Comparison of ENCODE assay signal across 19 cellular contexts in the genomic region with DNA sequence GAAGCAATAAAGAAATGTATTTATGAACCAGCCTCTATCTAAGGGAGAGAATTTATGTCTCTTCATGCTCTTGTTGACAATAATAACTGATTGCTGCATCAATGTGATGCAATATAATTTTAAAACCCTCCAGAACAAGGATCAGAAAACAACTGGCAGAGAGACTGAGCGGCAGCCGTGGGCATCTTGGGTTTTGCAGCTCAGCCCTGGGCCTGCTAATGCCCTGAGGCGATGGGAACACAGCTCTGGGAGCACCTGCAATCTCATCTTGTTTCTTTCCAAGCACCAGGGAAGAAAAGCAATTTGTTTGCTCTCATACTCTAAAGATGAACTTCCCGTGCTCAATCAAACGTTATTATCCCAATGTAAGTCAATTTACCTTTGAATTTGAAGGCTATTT.
"Had no signal": no experiment of that assay in that cellular context is flagged by ENCODE, and none has a peak within 500 bp of the region (broad histone marks: within the 10 kb centered on the region; RNA-seq: fewer than 3 reads in every experiment).

No MANE protein-coding gene starts in this region.

- H3K36me3 Mint-ChIP-seq: natural killer cell had no signal

- H3K36me3 ChIP-seq: colonic mucosa, heart left ventricle, upper lobe of right lung had no signal

- H3K4me3 Mint-ChIP-seq: activated CD8-positive, alpha-beta T cell treated with anti-CD3 and anti-CD28 coated beads for 36 hours; activated T-helper 1 cell treated with anti-CD3 and anti-CD28 coated beads, Interleukin-12 subunit alpha, Interleukin-12 subunit beta, Interleukin-2, Interleukin-4 antibody, amounts not matched to agents 30 ng/mL and 10 ng/mL and 1 ng/mL, durations not matched to agents 14 hours and 24 hours and 36 hours; natural killer cell; stimulated activated naive CD8-positive, alpha-beta T cell treated with anti-CD3 and anti-CD28 coated beads, Interleukin-15, Interleukin-2, amounts not matched to agents 100 ng/mL and 50 ng/mL, for 24 hours had no signal

- H3K27ac ChIP-seq: colonic mucosa, heart left ventricle, testis, upper lobe of right lung, VCaP had no signal

- H3K27me3 ChIP-seq: colonic mucosa, testis had no signal

- DNase-seq: activated CD4-positive, alpha-beta T cell treated with anti-CD3 and anti-CD28 coated beads for 4 hours; activated CD8-positive, alpha-beta memory T cell treated with anti-CD3 and anti-CD28 coated beads, Interleukin-2, amount 50 U/mL, for 4 hours; activated CD8-positive, alpha-beta T cell treated with anti-CD3 and anti-CD28 coated beads for 36 hours; activated naive CD4-positive, alpha-beta T cell treated with Interleukin-2 at 50 U/mL for 16 hours; colonic mucosa; effector CD8-positive, alpha-beta T cell; foreskin melanocyte; heart left ventricle; islet precursor cell; mucosa of descending colon; natural killer cell; stimulated activated CD4-positive, alpha-beta T cell treated with anti-CD3 and anti-CD28 coated beads, Interleukin-15, amount 100 ng/mL, for 24 hours; stimulated activated CD4-positive, alpha-beta T cell treated with anti-CD3 and anti-CD28 coated beads, Interleukin-4, amount 100 ng/mL, for 24 hours; testis; upper lobe of right lung had no signal

- ATAC-seq: activated CD8-positive, alpha-beta T cell treated with anti-CD3 and anti-CD28 coated beads for 36 hours; heart left ventricle; left lobe of liver; mucosa of descending colon; natural killer cell; upper lobe of right lung had no signal

- H3K4me3 ChIP-seq: colonic mucosa, heart left ventricle, mucosa of descending colon, testis, upper lobe of right lung had no signal

- H3K9me3 ChIP-seq: colonic mucosa, heart left ventricle, mucosa of descending colon, testis, upper lobe of right lung had no signal

- H3K27ac Mint-ChIP-seq: activated CD8-positive, alpha-beta T cell treated with anti-CD3 and anti-CD28 coated beads for 36 hours; activated T-helper 1 cell treated with anti-CD3 and anti-CD28 coated beads, Interleukin-12 subunit alpha, Interleukin-12 subunit beta, Interleukin-2, Interleukin-4 antibody, amounts not matched to agents 30 ng/mL and 10 ng/mL and 1 ng/mL, durations not matched to agents 14 hours and 24 hours and 36 hours; natural killer cell; stimulated activated naive CD8-positive, alpha-beta T cell treated with anti-CD3 and anti-CD28 coated beads, Interleukin-15, Interleukin-2, amounts not matched to agents 100 ng/mL and 50 ng/mL, for 24 hours had no signal

- H3K4me1 ChIP-seq: colonic mucosa, heart left ventricle, testis, upper lobe of right lung had no signal

- H3K4me1 Mint-ChIP-seq: natural killer cell had no signal

- H3K9me3 Mint-ChIP-seq: activated CD8-positive, alpha-beta T cell treated with anti-CD3 and anti-CD28 coated beads for 36 hours; activated T-helper 1 cell treated with anti-CD3 and anti-CD28 coated beads, Interleukin-12 subunit alpha, Interleukin-12 subunit beta, Interleukin-2, Interleukin-4 antibody, amounts not matched to agents 30 ng/mL and 10 ng/mL and 1 ng/mL, durations not matched to agents 14 hours and 24 hours and 36 hours; natural killer cell; stimulated activated naive CD8-positive, alpha-beta T cell treated with anti-CD3 and anti-CD28 coated beads, Interleukin-15, Interleukin-2, amounts not matched to agents 100 ng/mL and 50 ng/mL, for 24 hours had no signal
